Comparison of ENCODE assay signal across 16 cellular contexts in genomic region chr2:2706306-2706705, GRCh38.
"Had no signal": no experiment of that assay in that cellular context is flagged by ENCODE, and none has a peak within 500 bp of the region (broad histone marks: within the 10 kb centered on the region; RNA-seq: fewer than 3 reads in every experiment).

No MANE protein-coding gene starts in this region.

- DNase-seq: activated CD4-positive, alpha-beta T cell treated with anti-CD3 and anti-CD28 coated beads for 1 hour; activated gamma-delta T cell treated with Interleukin-2 at 50 U/mL for 16 hours; adrenal gland; dermis blood vessel endothelial cell; effector memory CD8-positive, alpha-beta T cell; foreskin fibroblast; mesenchymal stem cell; naive thymus-derived CD8-positive, alpha-beta T cell; stimulated activated naive B cell treated with anti-CD40 and anti-IgM and Interleukin-4, amounts not matched to agents 10 μg/mL and 1 μg/mL and 100 μg/mL, for 72 hours; substantia nigra; transverse colon; uterus had no signal

- H3K4me3 ChIP-seq: adrenal gland, hepatocyte, transverse colon, uterus had no signal

- H3K4me3 Mint-ChIP-seq: effector memory CD8-positive, alpha-beta T cell; naive thymus-derived CD8-positive, alpha-beta T cell; stimulated activated naive B cell treated with anti-CD40 and anti-IgM and Interleukin-4, amounts not matched to agents 10 μg/mL and 1 μg/mL and 100 μg/mL, for 72 hours; T-helper 1 cell treated with Interleukin-12 subunit alpha and Interleukin-12 subunit beta and Interleukin-4 antibody, amounts not matched to agents 30 μg/mL and 1 μg/mL, for 36 hours had no signal

- H3K27ac ChIP-seq: adrenal gland, hepatocyte, transverse colon, uterus, VCaP had no signal

- H3K9me3 ChIP-seq: adrenal gland, transverse colon, uterus had no signal

- H3K4me2 ChIP-seq: hepatocyte had no signal

- H3K36me3 ChIP-seq: adrenal gland, transverse colon, uterus had no signal

- H3K4me1 ChIP-seq: adrenal gland, transverse colon, uterus had no signal

- H3K27ac Mint-ChIP-seq: effector memory CD8-positive, alpha-beta T cell; stimulated activated naive B cell treated with anti-CD40 and anti-IgM and Interleukin-4, amounts not matched to agents 10 μg/mL and 1 μg/mL and 100 μg/mL, for 72 hours; T-helper 1 cell treated with Interleukin-12 subunit alpha and Interleukin-12 subunit beta and Interleukin-4 antibody, amounts not matched to agents 30 μg/mL and 1 μg/mL, for 36 hours had no signal

- H3K4me1 Mint-ChIP-seq: stimulated activated naive B cell treated with anti-CD40 and anti-IgM and Interleukin-4, amounts not matched to agents 10 μg/mL and 1 μg/mL and 100 μg/mL, for 72 hours had no signal

- H3K79me2 ChIP-seq: hepatocyte had no signal

- H3K36me3 Mint-ChIP-seq: activated naive CD4-positive, alpha-beta T cell treated with anti-CD3 and anti-CD28 coated beads, Interleukin-2, amount 50 U/mL, for 72 hours; naive thymus-derived CD8-positive, alpha-beta T cell; stimulated activated naive B cell treated with anti-CD40 and anti-IgM and Interleukin-4, amounts not matched to agents 10 μg/mL and 1 μg/mL and 100 μg/mL, for 72 hours had no signal

- H3K27me3 ChIP-seq: adrenal gland, hepatocyte, transverse colon, uterus had no signal

- H2AFZ ChIP-seq: hepatocyte had no signal

- ATAC-seq: activated naive CD4-positive, alpha-beta T cell treated with anti-CD3 and anti-CD28 coated beads, Interleukin-2, amount 50 U/mL, for 72 hours; effector memory CD8-positive, alpha-beta T cell; naive thymus-derived CD8-positive, alpha-beta T cell; stimulated activated naive B cell treated with anti-CD40 and anti-IgM and Interleukin-4, amounts not matched to agents 10 μg/mL and 1 μg/mL and 100 μg/mL, for 72 hours had no signal

- H3K27me3 Mint-ChIP-seq: naive thymus-derived CD8-positive, alpha-beta T cell; stimulated activated naive B cell treated with anti-CD40 and anti-IgM and Interleukin-4, amounts not matched to agents 10 μg/mL and 1 μg/mL and 100 μg/mL, for 72 hours had no signal

- H3K9me3 Mint-ChIP-seq: activated naive CD4-positive, alpha-beta T cell treated with anti-CD3 and anti-CD28 coated beads, Interleukin-2, amount 50 U/mL, for 72 hours; effector memory CD8-positive, alpha-beta T cell; naive thymus-derived CD8-positive, alpha-beta T cell; stimulated activated naive B cell treated with anti-CD40 and anti-IgM and Interleukin-4, amounts not matched to agents 10 μg/mL and 1 μg/mL and 100 μg/mL, for 72 hours; T-helper 1 cell treated with Interleukin-12 subunit alpha and Interleukin-12 subunit beta and Interleukin-4 antibody, amounts not matched to agents 30 μg/mL and 1 μg/mL, for 36 hours had no signal
